Comparison of ENCODE assay signal across 8 cellular contexts in the genomic region with DNA sequence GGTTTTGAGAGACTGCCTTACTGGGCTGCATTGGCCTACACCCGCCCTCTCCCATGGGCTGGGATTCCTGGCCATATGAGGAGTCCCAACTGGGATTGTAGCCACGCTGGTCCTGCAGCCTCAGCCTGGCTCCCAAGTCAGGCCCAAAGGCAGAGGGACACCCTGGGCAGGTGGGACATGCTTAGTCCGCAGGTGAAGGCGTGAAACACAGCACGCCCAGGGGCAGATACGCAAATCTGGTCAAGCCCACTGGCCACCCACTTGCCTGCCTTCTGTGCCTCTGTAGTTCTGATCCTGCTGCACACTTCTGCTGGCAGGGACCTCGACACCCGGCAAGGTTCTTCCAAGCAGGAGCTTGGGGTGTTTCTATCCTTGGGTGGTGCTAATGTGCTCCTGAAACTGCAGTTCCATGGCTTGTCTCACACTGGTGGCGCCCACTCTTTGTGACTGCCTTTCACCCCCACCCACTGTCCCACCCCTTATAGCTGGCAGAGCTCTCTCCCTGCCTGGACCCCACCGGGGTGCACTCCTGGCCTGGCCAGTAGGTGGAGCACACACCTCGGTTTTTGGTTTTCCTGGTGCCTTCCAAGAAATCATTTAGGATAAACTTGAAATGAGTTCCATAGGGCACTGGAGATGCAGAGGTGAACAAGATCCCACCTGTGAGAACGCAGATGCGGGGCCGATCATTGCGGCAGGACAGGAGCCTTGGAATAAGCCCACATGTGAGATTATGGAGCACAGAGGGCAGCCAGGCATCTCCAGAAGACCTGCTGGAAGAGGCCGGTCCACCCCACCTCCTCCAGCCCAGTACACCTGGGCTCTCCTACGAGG. TPM values are rescaled to one million over a fixed set of nuclear protein-coding genes. Genes with fewer than 3 reads are reported as not detected.
DNase-seq lines count a peak whose midpoint lies in the region; ATAC-seq and TF ChIP-seq lines count a peak whose summit lies in the region.

No MANE protein-coding gene starts in this region.

- H3K4me2 ChIP-seq in DOHH2 (ENCODE audit: low read length): no peak overlapping the region

- peak; percentile 32 for DNase-seq in NCI-H345 (lab: John Stamatoyannopoulos, UW)
- peak; percentile 31 for DNase-seq in activated naive CD8-positive, alpha-beta T cell treated with anti-CD3 and anti-CD28 coated beads for 36 hours
- DNase-seq in right atrium auricular region (ENCODE audit: low spot score): no peak
- DNase-seq in stimulated activated CD4-positive, alpha-beta T cell treated with anti-CD3 and anti-CD28 coated beads, Interleukin-2, amount 100 ng/mL, for 24 hours: peak; percentile 49 to 58
- DNase-seq in putamen (ENCODE audit: low spot score): no peak

- ATAC-seq in GM21576 (IDR thresholded peaks at IDR 0.05; ENCODE audit: unreplicated experiment) (peak; percentile 65), HG03439 (IDR thresholded peaks at IDR 0.05; ENCODE audit: unreplicated experiment) (no peak)

- H3K9me3 ChIP-seq in DOHH2 (ENCODE audit: control insufficient read depth, insufficient read depth, low read length) (no peaks in the 10 kb centered on the region), right atrium auricular region (no peaks in the 10 kb centered on the region)

- H3K9me2 ChIP-seq in DOHH2 (replicated peaks; ENCODE audit: control insufficient read depth, low read length): no peaks in the 10 kb centered on the region

- H3K27me3 Mint-ChIP-seq in activated naive CD8-positive, alpha-beta T cell treated with anti-CD3 and anti-CD28 coated beads for 36 hours: no peaks in the 10 kb centered on the region

- TF ChIP-seq CTCF in DOHH2 (IDR thresholded peaks at IDR 0.05; ENCODE audit: low read depth, low read length, poor library complexity, severe bottlenecking) (peak; percentile 74), right atrium auricular region (IDR thresholded peaks at IDR 0.05) (peak; percentile 37 to 71)

- peaks cover 11% of the 10 kb centered on the region for H3K36me3 Mint-ChIP-seq in activated naive CD8-positive, alpha-beta T cell treated with anti-CD3 and anti-CD28 coated beads for 36 hours

- H3F3A ChIP-seq in DOHH2 (ENCODE audit: control insufficient read depth, insufficient read depth): no peaks in the 10 kb centered on the region

- H4K20me1 ChIP-seq in DOHH2 (ENCODE audit: control insufficient read depth, insufficient read depth, low read depth, low read length): no peaks in the 10 kb centered on the region

- peaks cover 21% of the 10 kb centered on the region for H3K36me3 ChIP-seq in DOHH2 (ENCODE audit: control insufficient read depth, low read length)
- H3K36me3 ChIP-seq in right atrium auricular region: peaks cover 63% of the 10 kb centered on the region

- no peak overlapping the region for H3K27ac Mint-ChIP-seq in activated naive CD8-positive, alpha-beta T cell treated with anti-CD3 and anti-CD28 coated beads for 36 hours

- H3K9me3 Mint-ChIP-seq in activated naive CD8-positive, alpha-beta T cell treated with anti-CD3 and anti-CD28 coated beads for 36 hours: no peaks in the 10 kb centered on the region

- H3K27me3 ChIP-seq in DOHH2 (ENCODE audit: control insufficient read depth, low read length) (no peaks in the 10 kb centered on the region), right atrium auricular region (no peaks in the 10 kb centered on the region)

- H3K4me3 Mint-ChIP-seq in activated naive CD8-positive, alpha-beta T cell treated with anti-CD3 and anti-CD28 coated beads for 36 hours: no peak overlapping the region

- H3K4me3 ChIP-seq in DOHH2 (ENCODE audit: low read length): no peak overlapping the region
- no peak overlapping the region for H3K4me3 ChIP-seq in right atrium auricular region

- H3K4me1 ChIP-seq in DOHH2 (ENCODE audit: control insufficient read depth, low read length) (no peaks in the 10 kb centered on the region), right atrium auricular region (no peaks in the 10 kb centered on the region)

- no peaks in the 10 kb centered on the region for H3K4me1 Mint-ChIP-seq in activated naive CD8-positive, alpha-beta T cell treated with anti-CD3 and anti-CD28 coated beads for 36 hours

- no peaks in the 10 kb centered on the region for H3K79me2 ChIP-seq in DOHH2 (ENCODE audit: control insufficient read depth, low read length)

- H3K27ac ChIP-seq in DOHH2 (ENCODE audit: low read depth, low read length): no peak overlapping the region
- H3K27ac ChIP-seq in right atrium auricular region: no peak overlapping the region

RNA-seq across cellular contexts. Expression of gene MKI67, which starts 47.9 kb away (rescaled TPM):
- 100 to 1,000 TPM; 196 to 210 TPM for total RNA-seq in activated naive CD8-positive, alpha-beta T cell treated with anti-CD3 and anti-CD28 coated beads for 36 hours
- total RNA-seq in right atrium auricular region: 1 to 10 TPM in 1 of 2 donors, under 1 TPM in 1; 0.35 to 4.0 TPM

Comparison
In these comparisons a context has a peak if more than half of its experiments do, and no peak if none do; other contexts are left out.
1. DNase-seq: peak in NCI-H345 (single experiment), activated naive CD8-positive, alpha-beta T cell treated with anti-CD3 and anti-CD28 coated beads for 36 hours (single experiment) and stimulated activated CD4-positive, alpha-beta T cell treated with anti-CD3 and anti-CD28 coated beads, Interleukin-2, amount 100 ng/mL, for 24 hours (2 of 2); none in right atrium auricular region (single experiment) and putamen (single experiment).
2. RNA of gene MKI67, which starts 47.9 kb away (total RNA-seq): 196 to 210 TPM in activated naive CD8-positive, alpha-beta T cell treated with anti-CD3 and anti-CD28 coated beads for 36 hours; 0.35 to 4.0 TPM in right atrium auricular region; every median in the first group is over 10 times any median in the second.